9 cellular contexts compared by ENCODE assay signal in the genomic region with DNA sequence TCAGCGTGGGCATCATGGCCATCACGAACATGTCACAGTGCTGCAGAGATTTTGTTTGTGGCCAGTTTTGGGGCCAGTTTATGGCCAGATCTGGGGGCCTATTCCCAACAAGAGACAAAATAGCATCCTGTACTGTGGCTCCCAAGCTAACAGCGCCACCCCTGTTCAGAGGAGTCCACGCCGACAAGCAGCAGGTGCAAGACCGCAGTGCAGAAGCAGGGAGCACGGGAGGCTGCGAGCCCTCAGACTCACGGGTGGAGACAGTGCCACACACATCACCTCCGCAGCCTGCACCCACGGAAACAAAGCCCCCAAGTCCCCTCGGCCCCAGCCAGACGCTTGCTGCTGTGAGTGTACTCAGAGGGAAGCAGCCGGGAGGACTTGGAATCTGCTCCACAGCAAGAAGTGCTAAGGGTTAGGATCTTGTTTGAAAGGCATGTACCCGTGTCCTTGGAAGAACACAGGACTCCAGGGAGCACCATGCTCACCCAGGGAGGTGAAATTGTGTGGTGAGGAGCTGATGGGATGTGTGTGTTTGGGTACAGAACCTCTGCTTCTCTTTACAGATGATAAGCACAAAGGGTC. TPM values are rescaled to one million over a fixed set of nuclear protein-coding genes. Genes with fewer than 3 reads are reported as not detected.
DNase-seq lines count a peak whose midpoint lies in the region; TF ChIP-seq lines count a peak whose summit lies in the region.
"Had no signal": no experiment of that assay in that cellular context is flagged by ENCODE, and none has a peak within 500 bp of the region (broad histone marks: within the 10 kb centered on the region; RNA-seq: fewer than 3 reads in every experiment).

No MANE protein-coding gene starts in this region.

- TF ChIP-seq CTCF in HFF-Myc (IDR thresholded peaks at IDR 0.05; ENCODE audit: low read depth, low read length, missing control alignments) (peak; percentile 45), GM10266 (IDR thresholded peaks at IDR 0.05; ENCODE audit: control insufficient read depth, insufficient read depth, low read depth, missing control alignments) (no peak)

- DNase-seq in DMS 273 (lab: John Stamatoyannopoulos, UW; ENCODE audit: unreplicated experiment) (peak; percentile 21), DMS 273 treated with DMSO at 0.1 percent for 48 hours (lab: John Stamatoyannopoulos, UW) (no peak), HFF-Myc (ENCODE audit: extremely low read depth, low read depth) (no peak), lung microvascular endothelial cell (ENCODE audit: low read depth in 2 of 2) (peak; percentile 25 to 36), AG08395 (ENCODE audit: low spot score) (no peak), GM10266 (ENCODE audit: extremely low spot score) (no peak), COLO668 (lab: John Stamatoyannopoulos, UW; ENCODE audit: unreplicated experiment) (no peak)
- peak; percentile 67 for DNase-seq in activated effector memory CD4-positive, alpha-beta T cell treated with anti-CD3 and anti-CD28 coated beads, Interleukin-2, amount 50 U/mL, for 16 hours

- no peak overlapping the region for H3K4me3 ChIP-seq in HFF-Myc (replicated peaks; ENCODE audit: low read depth, low read length)

RNA-seq across cellular contexts. Expression of a gene that starts 7.1 kb away (rescaled TPM):
- 0.20 and 0.44 TPM in 2 replicates for total RNA-seq in lung microvascular endothelial cell
- total RNA-seq: A172 had no signal

RNA-seq across cellular contexts. Expression of a gene that starts 34.0 kb away (rescaled TPM):
- 20.0 and 27.4 TPM in 2 replicates for total RNA-seq in lung microvascular endothelial cell

Comparison
In these comparisons a context has a peak if more than half of its experiments do, and no peak if none do; other contexts are left out.
1. DNase-seq: peak in DMS 273 (single experiment), activated effector memory CD4-positive, alpha-beta T cell treated with anti-CD3 and anti-CD28 coated beads, Interleukin-2, amount 50 U/mL, for 16 hours (single experiment) and lung microvascular endothelial cell (2 of 2); none in DMS 273 treated with DMSO at 0.1 percent for 48 hours (single experiment), HFF-Myc (single experiment), AG08395 (single experiment), GM10266 (single experiment) and COLO668 (single experiment).